Comparison of ENCODE assay signal across 25 cellular contexts in the genomic region with DNA sequence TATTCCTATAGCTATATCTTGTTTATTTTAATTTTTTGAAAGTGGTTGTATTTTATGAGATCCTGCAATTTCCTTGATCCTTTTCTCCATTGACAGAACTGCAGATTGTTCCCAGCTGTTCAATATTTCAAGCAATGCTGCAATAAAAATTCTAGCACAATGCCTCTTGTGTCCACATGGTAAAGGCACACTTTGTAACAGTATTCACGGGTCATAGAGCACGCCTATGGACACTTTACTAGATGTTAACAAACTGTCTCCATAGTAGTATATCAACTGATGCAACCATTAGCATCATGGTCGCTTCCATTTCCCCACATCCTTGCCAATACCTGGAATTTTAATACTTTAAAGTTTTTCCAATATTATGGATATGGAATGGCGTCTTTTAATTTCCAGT.
"Had no signal": no experiment of that assay in that cellular context is flagged by ENCODE, and none has a peak within 500 bp of the region (broad histone marks: within the 10 kb centered on the region; RNA-seq: fewer than 3 reads in every experiment).

No MANE protein-coding gene starts in this region.

- ATAC-seq: left cardiac atrium; naive thymus-derived CD4-positive, alpha-beta T cell; sciatic nerve; stimulated activated naive B cell treated with anti-CD40 and anti-IgM and Interleukin-4, amounts not matched to agents 10 μg/mL and 1 μg/mL and 100 μg/mL, for 72 hours; stimulated activated naive CD8-positive, alpha-beta T cell treated with anti-CD3 and anti-CD28 coated beads, Interleukin-15, Interleukin-2, amounts not matched to agents 100 U/mL and 50 U/mL, for 24 hours had no signal

- DNase-seq: hippocampal formation; kidney glomerular epithelial cell; left cardiac atrium; left ventricle myocardium inferior; mesendoderm; naive thymus-derived CD4-positive, alpha-beta T cell; nucleus accumbens; pancreas; posterior cingulate gyrus; retina; stimulated activated CD4-positive, alpha-beta T cell treated with anti-CD3 and anti-CD28 coated beads, Interleukin-12 subunit alpha, Interleukin-12 subunit beta, amount 100 ng/mL, for 4 hours; stimulated activated CD4-positive, alpha-beta T cell treated with anti-CD3 and anti-CD28 coated beads, Interleukin-15, amount 100 ng/mL, for 24 hours; stimulated activated CD4-positive, alpha-beta T cell treated with anti-CD3 and anti-CD28 coated beads, Interleukin-2, amount 100 ng/mL, for 24 hours; stimulated activated CD4-positive, alpha-beta T cell treated with anti-CD3 and anti-CD28 coated beads, Interleukin-4, amount 100 ng/mL, for 1 hour; stimulated activated naive B cell treated with anti-CD40 and anti-IgM and Interleukin-4, amounts not matched to agents 10 μg/mL and 1 μg/mL and 100 μg/mL, for 72 hours; stimulated activated naive CD8-positive, alpha-beta T cell treated with anti-CD3 and anti-CD28 coated beads, Interleukin-15, Interleukin-2, amounts not matched to agents 100 U/mL and 50 U/mL, for 24 hours; stomach; testis; thyroid gland; transverse colon; upper lobe of left lung had no signal

- H3K27ac ChIP-seq: left ventricle myocardium inferior, prostate gland, skin epidermis, testis, thyroid gland, vagina had no signal
